ENCODE assay signal across 13 cellular contexts in genomic region chr20:19540401-19540800, GRCh38.
DNase-seq lines count a peak whose midpoint lies in the region; ATAC-seq and TF ChIP-seq lines count a peak whose summit lies in the region.
"Had no signal": no experiment of that assay in that cellular context is flagged by ENCODE, and none has a peak within 500 bp of the region (broad histone marks: within the 10 kb centered on the region; RNA-seq: fewer than 3 reads in every experiment).

No MANE protein-coding gene starts in this region.

- no peaks in the 10 kb centered on the region for H3K27me3 Mint-ChIP-seq in activated T-cell treated with anti-CD3 and anti-CD28 coated beads, Interleukin-2, amount 50 U/mL, for 24 hours
- H3K27me3 Mint-ChIP-seq in naive thymus-derived CD8-positive, alpha-beta T cell = no peaks in the 10 kb centered on the region
- no peaks in the 10 kb centered on the region for H3K27me3 Mint-ChIP-seq in MCF 10A (ENCODE audit: insufficient read depth, unreplicated experiment)
- H3K27me3 Mint-ChIP-seq: brain had no signal

- no TSS peak for BruUV-seq in MCF 10A (replicated peaks; lab: Mats Ljungman, UMichigan)

- ATAC-seq in left cardiac atrium = peak; percentile 40 to 55
- peak; percentile 44 to 81 for ATAC-seq in naive thymus-derived CD8-positive, alpha-beta T cell

- POLR2A ChIA-PET in naive thymus-derived CD8-positive, alpha-beta T cell (lab: Charles Lee) = no interaction called here
- POLR2A ChIA-PET in MCF 10A (lab: Yijun Ruan, JAX) = no interaction called here

- no peaks in the 10 kb centered on the region for H3K36me3 Mint-ChIP-seq in activated T-cell treated with anti-CD3 and anti-CD28 coated beads, Interleukin-2, amount 50 U/mL, for 24 hours (ENCODE audit: low read depth)
- H3K36me3 Mint-ChIP-seq in naive thymus-derived CD8-positive, alpha-beta T cell = no peaks in the 10 kb centered on the region
- H3K36me3 Mint-ChIP-seq in MCF 10A (ENCODE audit: insufficient read depth, unreplicated experiment) = no peaks in the 10 kb centered on the region

- H3K9me3 Mint-ChIP-seq in activated T-cell treated with anti-CD3 and anti-CD28 coated beads, Interleukin-2, amount 50 U/mL, for 24 hours = peaks cover 5% of the 10 kb centered on the region
- peaks cover 0 to 9% (median 2%) of the 10 kb centered on the region in 9 donors for H3K9me3 Mint-ChIP-seq in naive thymus-derived CD8-positive, alpha-beta T cell
- no peaks in the 10 kb centered on the region for H3K9me3 Mint-ChIP-seq in MCF 10A (ENCODE audit: unreplicated experiment)

- peaks cover 34% of the 10 kb centered on the region for H3K4me1 Mint-ChIP-seq in activated T-cell treated with anti-CD3 and anti-CD28 coated beads, Interleukin-2, amount 50 U/mL, for 24 hours (ENCODE audit: low read depth)
- peaks cover 5 to 23% (median 17%) of the 10 kb centered on the region in 4 donors for H3K4me1 Mint-ChIP-seq in naive thymus-derived CD8-positive, alpha-beta T cell
- H3K4me1 Mint-ChIP-seq in MCF 10A (ENCODE audit: insufficient read depth, unreplicated experiment) = no peaks in the 10 kb centered on the region
- H3K4me1 Mint-ChIP-seq: B cell had no signal

- intact Hi-C loops in left cardiac atrium (cut with DNase I) = no loop called here
- intact Hi-C loops in cardiac septum (cut with DNase I) = no loop called here
- intact Hi-C loops in MCF 10A (cut with micrococcal nuclease) = no loop called here

- no peak for TF ChIP-seq CTCF in MCF 10A (IDR thresholded peaks at IDR 0.05; ENCODE audit: unreplicated experiment)

- H3K27ac Mint-ChIP-seq in activated T-cell treated with anti-CD3 and anti-CD28 coated beads, Interleukin-2, amount 50 U/mL, for 24 hours = no peak overlapping the region
- peak overlapping the region in 3 of 10 donors; percentile 28 to 45 (median 38) for H3K27ac Mint-ChIP-seq in naive thymus-derived CD8-positive, alpha-beta T cell
- H3K27ac Mint-ChIP-seq in MCF 10A (ENCODE audit: low read depth, unreplicated experiment) = no peak overlapping the region
- H3K27ac Mint-ChIP-seq: B cell had no signal

- DNase-seq in left cardiac atrium (peak; percentile 24), cardiac septum (ENCODE audit: low spot score) (no peak), stromal cell of bone marrow (ENCODE audit: low read depth) (peak; percentile 14), NCI-H69 (lab: John Stamatoyannopoulos, UW) (no peak), MCF 10A (ENCODE audit: unreplicated experiment) (no peak), putamen (ENCODE audit: low spot score) (no peak)
- DNase-seq in activated T-cell treated with anti-CD3 and anti-CD28 coated beads, Interleukin-2, amount 50 U/mL, for 24 hours = peak; percentile 35
- peak in 2 of 10 donors; percentile 18 to 25 for DNase-seq in naive thymus-derived CD8-positive, alpha-beta T cell
- DNase-seq: effector CD8-positive, alpha-beta T cell; NCI-H226; small intestine had no signal

- CTCF ChIA-PET in MCF 10A (lab: Yijun Ruan, JAX) = no interaction called here

- H3K4me3 Mint-ChIP-seq in activated T-cell treated with anti-CD3 and anti-CD28 coated beads, Interleukin-2, amount 50 U/mL, for 24 hours = no peak overlapping the region
- peak overlapping the region in 2 of 10 donors; percentile 5 to 16 for H3K4me3 Mint-ChIP-seq in naive thymus-derived CD8-positive, alpha-beta T cell
- H3K4me3 Mint-ChIP-seq in MCF 10A (ENCODE audit: unreplicated experiment) = no peak overlapping the region
- H3K4me3 Mint-ChIP-seq: B cell had no signal

Comparison
In these comparisons a context has a peak if more than half of its experiments do, and no peak if none do; other contexts are left out.
1. DNase-seq: peak in left cardiac atrium (single experiment), activated T-cell treated with anti-CD3 and anti-CD28 coated beads, Interleukin-2, amount 50 U/mL, for 24 hours (single experiment) and stromal cell of bone marrow (single experiment); none in cardiac septum (single experiment), NCI-H69 (single experiment), MCF 10A (single experiment) and putamen (single experiment).